Comparison of ENCODE assay signal across 28 cellular contexts in the genomic region with DNA sequence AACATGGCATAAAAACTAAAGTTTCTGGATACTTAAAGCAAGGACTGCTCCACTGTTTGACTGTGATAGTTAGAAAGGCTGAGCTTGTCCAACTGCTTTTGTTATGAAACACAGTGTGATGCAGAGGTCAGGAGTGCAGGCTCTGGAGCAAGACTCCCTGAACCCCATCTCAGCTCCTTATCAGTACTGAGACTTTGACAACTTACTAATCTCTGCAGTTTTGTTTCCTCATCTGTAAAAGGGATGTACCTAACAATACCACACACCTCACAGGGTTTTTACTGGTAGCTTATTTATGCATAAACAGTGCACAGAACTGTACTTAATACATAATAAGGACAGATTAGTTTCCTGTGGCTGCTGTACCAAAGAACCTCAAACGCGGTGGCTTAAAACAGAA.
DNase-seq lines count a peak whose midpoint lies in the region; ATAC-seq, FAIRE-seq and TF ChIP-seq lines count a peak whose summit lies in the region.
"Had no signal": no experiment of that assay in that cellular context is flagged by ENCODE, and none has a peak within 500 bp of the region (broad histone marks: within the 10 kb centered on the region; RNA-seq: fewer than 3 reads in every experiment).

No MANE protein-coding gene starts in this region.

- peak; percentile 64 for ATAC-seq in GM18861 (IDR thresholded peaks at IDR 0.05; ENCODE audit: unreplicated experiment)
- ATAC-seq in GM21717 (IDR thresholded peaks at IDR 0.05; ENCODE audit: unreplicated experiment) = peak; percentile 81
- peak; percentile 58 for ATAC-seq in HG03095 (IDR thresholded peaks at IDR 0.05; ENCODE audit: unreplicated experiment)
- ATAC-seq: activated naive CD4-positive, alpha-beta T cell treated with anti-CD3 and anti-CD28 coated beads, Interleukin-2, amount 50 U/mL, for 72 hours; left cardiac atrium had no signal

- H3K4me1 ChIP-seq in Peyer's patch = no peaks in the 10 kb centered on the region
- no peaks in the 10 kb centered on the region for H3K4me1 ChIP-seq in trophoblast cell (ENCODE audit: control insufficient read depth in 1 of 2, insufficient read depth in 2 of 2, low read length in 2 of 2)
- H3K4me1 ChIP-seq: stomach, vagina had no signal

- H3K4ac ChIP-seq in trophoblast cell (ENCODE audit: low read depth, low read length) = no peak overlapping the region

- no peak overlapping the region for H3K18ac ChIP-seq in trophoblast cell (ENCODE audit: low read length)

- H2BK120ac ChIP-seq in trophoblast cell (ENCODE audit: insufficient read depth, low read length, poor library complexity) = no peak overlapping the region

- no peak overlapping the region for H3K9ac ChIP-seq in trophoblast cell (ENCODE audit: low read length)

- no peak overlapping the region for H3K23ac ChIP-seq in trophoblast cell (ENCODE audit: low read length)

- no peak for TF ChIP-seq CTCF in bronchial epithelial cell (IDR thresholded peaks at IDR 0.05; ENCODE audit: insufficient read depth, low read length, severe bottlenecking)
- no peak for TF ChIP-seq CTCF in Peyer's patch (IDR thresholded peaks at IDR 0.05)

- H3K36me3 ChIP-seq in bronchial epithelial cell (ENCODE audit: control insufficient read depth, insufficient read depth, low read length) (no peaks in the 10 kb centered on the region), Peyer's patch (no peaks in the 10 kb centered on the region), trophoblast cell (ENCODE audit: control insufficient read depth in 1 of 2, insufficient read depth in 2 of 2, low read length in 2 of 2) (no peaks in the 10 kb centered on the region)
- H3K36me3 ChIP-seq: stomach, vagina had no signal

- no peak overlapping the region for H2AFZ ChIP-seq in trophoblast cell (ENCODE audit: insufficient read depth, low read length, poor library complexity)

- no peak overlapping the region for H2AK5ac ChIP-seq in trophoblast cell (ENCODE audit: low read length)

- no peak overlapping the region for H2BK12ac ChIP-seq in trophoblast cell (ENCODE audit: low read length)

- no peak overlapping the region for H4K12ac ChIP-seq in trophoblast cell (ENCODE audit: low read depth, low read length)

- DNase-seq in bronchial epithelial cell (ENCODE audit: low read depth) (peak; percentile 6), Peyer's patch (no peak), NCI-H187 (lab: John Stamatoyannopoulos, UW) (no peak), GM12892 (ENCODE audit: insufficient read length) (no peak), trophoblast cell (no peak)
- DNase-seq: ACHN; activated CD4-positive, alpha-beta T cell treated with anti-CD3 and anti-CD28 coated beads for 48 hours; activated CD8-positive, alpha-beta memory T cell treated with anti-CD3 and anti-CD28 coated beads for 24 hours; activated T-cell treated with anti-CD3 and anti-CD28 coated beads for 4 hours; CD4-positive, alpha-beta memory T cell; dorsolateral prefrontal cortex; immature natural killer cell; left cardiac atrium; NCI-H1105; NCI-H187 treated with DMSO at 0.1 percent for 48 hours; NCI-H524 treated with DMSO at 0.1 percent for 48 hours; NK-92 treated with Interleukin-12 subunit alpha and Interleukin-12 subunit beta, amount 100 ng/mL, for 24 hours; Right ventricle myocardium superior; stimulated activated CD4-positive, alpha-beta T cell treated with anti-CD3 and anti-CD28 coated beads, Interleukin-4, amount 100 ng/mL, for 1 hour; stomach; T1000 had no signal

- no peak overlapping the region for H2BK5ac ChIP-seq in trophoblast cell (ENCODE audit: low read depth, low read length, poor library complexity)

- no peak overlapping the region for H4K8ac ChIP-seq in trophoblast cell (ENCODE audit: low read depth, low read length)

- TF ChIP-seq POLR2A in Peyer's patch (IDR thresholded peaks at IDR 0.05) (no peak), GM12892 (IDR thresholded peaks at IDR 0.05; ENCODE audit: low read depth, low read length) (no peak)

- H3K14ac ChIP-seq in trophoblast cell (ENCODE audit: low read length) = no peak overlapping the region

- no peaks in the 10 kb centered on the region for H3K79me1 ChIP-seq in trophoblast cell (ENCODE audit: low read length)

- no peaks in the 10 kb centered on the region for H3K27me3 ChIP-seq in bronchial epithelial cell (ENCODE audit: control insufficient read depth, insufficient read depth, low read length)
- H3K27me3 ChIP-seq in Peyer's patch = no peaks in the 10 kb centered on the region
- no peaks in the 10 kb centered on the region for H3K27me3 ChIP-seq in trophoblast cell (ENCODE audit: insufficient read depth, low read length)
- H3K27me3 ChIP-seq: dorsolateral prefrontal cortex, stomach, vagina had no signal

- H4K91ac ChIP-seq in trophoblast cell (ENCODE audit: low read depth, low read length) = no peak overlapping the region

- no peak overlapping the region for H3K4me2 ChIP-seq in trophoblast cell (ENCODE audit: low read length)

- H3K27ac ChIP-seq in Peyer's patch (no peak overlapping the region), trophoblast cell (ENCODE audit: low read depth, low read length) (no peak overlapping the region)
- H3K27ac ChIP-seq: dorsolateral prefrontal cortex, stomach, vagina had no signal

- H3K4me3 ChIP-seq in bronchial epithelial cell (ENCODE audit: low read depth, low read length) (no peak overlapping the region), Peyer's patch (no peak overlapping the region), trophoblast cell (ENCODE audit: low read depth, low read length) (no peak overlapping the region)
- H3K4me3 ChIP-seq: dorsolateral prefrontal cortex, stomach, vagina had no signal

- H3K9me3 ChIP-seq in Peyer's patch (no peaks in the 10 kb centered on the region), trophoblast cell (ENCODE audit: insufficient read depth, low read depth, low read length) (no peaks in the 10 kb centered on the region)
- H3K9me3 ChIP-seq: stomach, vagina had no signal

- FAIRE-seq in bronchial epithelial cell (lab: Jason Lieb, UNC) (peak; percentile 36), GM12892 (lab: Jason Lieb, UNC) (no peak)
- FAIRE-seq: endothelial cell of umbilical vein, HTR-8/SVneo had no signal

- no peaks in the 10 kb centered on the region for H3K79me2 ChIP-seq in trophoblast cell (ENCODE audit: control insufficient read depth, insufficient read depth, low read length, poor library complexity)

- no CpG with 5 or more reads among the region's 2 CpGs for WGBS in trophoblast cell (ENCODE audit: extremely low coverage, insufficient coverage, insufficient read length)
